ENCODE assay signal across 1 cellular context in the genomic region with DNA sequence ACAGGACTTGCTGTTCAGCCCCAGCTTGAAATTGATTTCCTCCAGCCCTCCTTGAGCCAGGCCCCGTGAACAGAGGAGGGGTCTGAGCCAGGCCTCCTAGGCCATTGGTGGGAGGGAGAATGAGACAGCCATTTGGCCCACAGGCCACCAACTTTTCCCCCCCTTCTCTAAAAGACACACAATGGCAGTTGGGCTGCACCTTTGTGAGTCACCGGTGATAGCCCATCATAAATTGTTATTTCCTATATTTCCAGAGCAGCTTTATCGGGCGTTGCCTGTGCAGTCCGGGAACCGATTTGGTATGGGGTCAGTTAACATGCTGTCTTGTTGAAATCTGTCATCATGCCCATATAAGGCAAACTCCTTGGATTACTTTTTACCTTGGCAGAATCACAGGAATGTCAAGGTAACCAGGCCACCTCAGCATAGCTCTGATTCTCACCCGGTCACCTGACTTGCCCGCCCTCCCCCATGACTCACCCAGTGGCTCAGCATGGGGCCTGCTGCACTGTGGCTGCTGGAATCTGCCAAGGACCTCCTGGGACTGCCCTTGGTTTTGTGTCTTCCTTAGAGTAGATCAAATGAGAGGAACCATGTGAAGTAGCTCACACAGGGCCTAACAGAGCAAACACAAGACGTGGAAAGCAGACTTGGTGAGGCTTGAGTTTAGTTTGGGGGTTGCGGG.
A peak's percentile ranks its signal among the peaks of the same experiment; 100 is the strongest.
TF ChIP-seq lines count a peak whose summit lies in the region.

No MANE protein-coding gene starts in this region.

TF ChIP-seq in HepG2, 621 proteins besides CTCF, POLR2A, EP300 and RAD21 (continued from another document and continues in another):
- TF ChIP-seq, protein P1, sequence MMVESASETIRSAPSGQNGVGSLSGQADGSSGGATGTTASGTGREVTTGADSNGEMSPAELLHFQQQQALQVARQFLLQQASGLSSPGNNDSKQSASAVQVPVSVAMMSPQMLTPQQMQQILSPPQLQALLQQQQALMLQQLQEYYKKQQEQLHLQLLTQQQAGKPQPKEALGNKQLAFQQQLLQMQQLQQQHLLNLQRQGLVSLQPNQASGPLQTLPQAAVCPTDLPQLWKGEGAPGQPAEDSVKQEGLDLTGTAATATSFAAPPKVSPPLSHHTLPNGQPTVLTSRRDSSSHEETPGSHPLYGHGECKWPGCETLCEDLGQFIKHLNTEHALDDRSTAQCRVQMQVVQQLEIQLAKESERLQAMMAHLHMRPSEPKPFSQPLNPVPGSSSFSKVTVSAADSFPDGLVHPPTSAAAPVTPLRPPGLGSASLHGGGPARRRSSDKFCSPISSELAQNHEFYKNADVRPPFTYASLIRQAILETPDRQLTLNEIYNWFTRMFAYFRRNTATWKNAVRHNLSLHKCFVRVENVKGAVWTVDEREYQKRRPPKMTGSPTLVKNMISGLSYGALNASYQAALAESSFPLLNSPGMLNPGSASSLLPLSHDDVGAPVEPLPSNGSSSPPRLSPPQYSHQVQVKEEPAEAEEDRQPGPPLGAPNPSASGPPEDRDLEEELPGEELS (CRISPR knock-in tag; IDR thresholded peaks at IDR 0.05), result peak; percentile 24; the same call in 1 of the 2 replicates
- TF ChIP-seq FOXO1 (CRISPR knock-in tag; IDR thresholded peaks at IDR 0.05), result peak; percentile 19; the same call in 1 of the 2 replicates
- TF ChIP-seq, protein P2, sequence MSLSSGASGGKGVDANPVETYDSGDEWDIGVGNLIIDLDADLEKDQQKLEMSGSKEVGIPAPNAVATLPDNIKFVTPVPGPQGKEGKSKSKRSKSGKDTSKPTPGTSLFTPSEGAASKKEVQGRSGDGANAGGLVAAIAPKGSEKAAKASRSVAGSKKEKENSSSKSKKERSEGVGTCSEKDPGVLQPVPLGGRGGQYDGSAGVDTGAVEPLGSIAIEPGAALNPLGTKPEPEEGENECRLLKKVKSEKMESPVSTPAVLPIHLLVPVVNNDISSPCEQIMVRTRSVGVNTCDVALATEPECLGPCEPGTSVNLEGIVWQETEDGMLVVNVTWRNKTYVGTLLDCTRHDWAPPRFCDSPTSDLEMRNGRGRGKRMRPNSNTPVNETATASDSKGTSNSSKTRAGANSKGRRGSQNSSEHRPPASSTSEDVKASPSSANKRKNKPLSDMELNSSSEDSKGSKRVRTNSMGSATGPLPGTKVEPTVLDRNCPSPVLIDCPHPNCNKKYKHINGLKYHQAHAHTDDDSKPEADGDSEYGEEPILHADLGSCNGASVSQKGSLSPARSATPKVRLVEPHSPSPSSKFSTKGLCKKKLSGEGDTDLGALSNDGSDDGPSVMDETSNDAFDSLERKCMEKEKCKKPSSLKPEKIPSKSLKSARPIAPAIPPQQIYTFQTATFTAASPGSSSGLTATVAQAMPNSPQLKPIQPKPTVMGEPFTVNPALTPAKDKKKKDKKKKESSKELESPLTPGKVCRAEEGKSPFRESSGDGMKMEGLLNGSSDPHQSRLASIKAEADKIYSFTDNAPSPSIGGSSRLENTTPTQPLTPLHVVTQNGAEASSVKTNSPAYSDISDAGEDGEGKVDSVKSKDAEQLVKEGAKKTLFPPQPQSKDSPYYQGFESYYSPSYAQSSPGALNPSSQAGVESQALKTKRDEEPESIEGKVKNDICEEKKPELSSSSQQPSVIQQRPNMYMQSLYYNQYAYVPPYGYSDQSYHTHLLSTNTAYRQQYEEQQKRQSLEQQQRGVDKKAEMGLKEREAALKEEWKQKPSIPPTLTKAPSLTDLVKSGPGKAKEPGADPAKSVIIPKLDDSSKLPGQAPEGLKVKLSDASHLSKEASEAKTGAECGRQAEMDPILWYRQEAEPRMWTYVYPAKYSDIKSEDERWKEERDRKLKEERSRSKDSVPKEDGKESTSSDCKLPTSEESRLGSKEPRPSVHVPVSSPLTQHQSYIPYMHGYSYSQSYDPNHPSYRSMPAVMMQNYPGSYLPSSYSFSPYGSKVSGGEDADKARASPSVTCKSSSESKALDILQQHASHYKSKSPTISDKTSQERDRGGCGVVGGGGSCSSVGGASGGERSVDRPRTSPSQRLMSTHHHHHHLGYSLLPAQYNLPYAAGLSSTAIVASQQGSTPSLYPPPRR (CRISPR knock-in tag; IDR thresholded peaks at IDR 0.05; ENCODE audit: borderline replicate concordance), result no peak; the same call in 1 of the 2 replicates
- TF ChIP-seq DPF2 (CRISPR knock-in tag; IDR thresholded peaks at IDR 0.05; ENCODE audit: borderline replicate concordance, low read depth), result peak; percentile 62; the same call in 1 of the 2 replicates
- TF ChIP-seq ZNF468 (CRISPR knock-in tag; IDR thresholded peaks at IDR 0.05), result no peak
- TF ChIP-seq, protein P3, sequence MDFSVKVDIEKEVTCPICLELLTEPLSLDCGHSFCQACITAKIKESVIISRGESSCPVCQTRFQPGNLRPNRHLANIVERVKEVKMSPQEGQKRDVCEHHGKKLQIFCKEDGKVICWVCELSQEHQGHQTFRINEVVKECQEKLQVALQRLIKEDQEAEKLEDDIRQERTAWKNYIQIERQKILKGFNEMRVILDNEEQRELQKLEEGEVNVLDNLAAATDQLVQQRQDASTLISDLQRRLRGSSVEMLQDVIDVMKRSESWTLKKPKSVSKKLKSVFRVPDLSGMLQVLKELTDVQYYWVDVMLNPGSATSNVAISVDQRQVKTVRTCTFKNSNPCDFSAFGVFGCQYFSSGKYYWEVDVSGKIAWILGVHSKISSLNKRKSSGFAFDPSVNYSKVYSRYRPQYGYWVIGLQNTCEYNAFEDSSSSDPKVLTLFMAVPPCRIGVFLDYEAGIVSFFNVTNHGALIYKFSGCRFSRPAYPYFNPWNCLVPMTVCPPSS (IDR thresholded peaks at IDR 0.05), result no peak
- no peak for TF ChIP-seq PCBP1 (IDR thresholded peaks at IDR 0.05; ENCODE audit: borderline replicate concordance, low read depth, low read length)
- TF ChIP-seq, protein P4, sequence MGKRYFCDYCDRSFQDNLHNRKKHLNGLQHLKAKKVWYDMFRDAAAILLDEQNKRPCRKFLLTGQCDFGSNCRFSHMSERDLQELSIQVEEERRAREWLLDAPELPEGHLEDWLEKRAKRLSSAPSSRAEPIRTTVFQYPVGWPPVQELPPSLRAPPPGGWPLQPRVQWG (CRISPR knock-in tag; IDR thresholded peaks at IDR 0.05; ENCODE audit: borderline replicate concordance, low read depth), result no peak
- TF ChIP-seq ZNF431 (CRISPR knock-in tag; IDR thresholded peaks at IDR 0.05; ENCODE audit: borderline replicate concordance, low read depth), result no peak
- TF ChIP-seq JUND (CRISPR knock-in tag; IDR thresholded peaks at IDR 0.05), result peak; percentile 90
- TF ChIP-seq ZBTB1 (CRISPR knock-in tag; IDR thresholded peaks at IDR 0.05; ENCODE audit: borderline replicate concordance), result no peak
- TF ChIP-seq ZNF589 (CRISPR knock-in tag; conservative IDR thresholded peaks at IDR 0.05), result no peak
- no peak for TF ChIP-seq REPIN1 (CRISPR knock-in tag; IDR thresholded peaks at IDR 0.05; ENCODE audit: borderline replicate concordance, low read depth)
- TF ChIP-seq ZNF75D (CRISPR knock-in tag; IDR thresholded peaks at IDR 0.05; ENCODE audit: borderline replicate concordance), result no peak
- TF ChIP-seq ARID2 (CRISPR knock-in tag; IDR thresholded peaks at IDR 0.05; ENCODE audit: borderline replicate concordance), result 0 out of 2 replicates have a peak, but pooled peaks have one; percentile 43
- TF ChIP-seq ZNF614 (CRISPR knock-in tag; IDR thresholded peaks at IDR 0.05; ENCODE audit: borderline replicate concordance), result no peak
- TF ChIP-seq HNRNPUL1 (IDR thresholded peaks at IDR 0.05; ENCODE audit: low read depth, low read length), result no peak
- TF ChIP-seq KDM5B (CRISPR knock-in tag; IDR thresholded peaks at IDR 0.05; ENCODE audit: borderline replicate concordance), result no peak
- no peak for TF ChIP-seq ZNF225 (CRISPR knock-in tag; IDR thresholded peaks at IDR 0.05)
- TF ChIP-seq, protein P5, sequence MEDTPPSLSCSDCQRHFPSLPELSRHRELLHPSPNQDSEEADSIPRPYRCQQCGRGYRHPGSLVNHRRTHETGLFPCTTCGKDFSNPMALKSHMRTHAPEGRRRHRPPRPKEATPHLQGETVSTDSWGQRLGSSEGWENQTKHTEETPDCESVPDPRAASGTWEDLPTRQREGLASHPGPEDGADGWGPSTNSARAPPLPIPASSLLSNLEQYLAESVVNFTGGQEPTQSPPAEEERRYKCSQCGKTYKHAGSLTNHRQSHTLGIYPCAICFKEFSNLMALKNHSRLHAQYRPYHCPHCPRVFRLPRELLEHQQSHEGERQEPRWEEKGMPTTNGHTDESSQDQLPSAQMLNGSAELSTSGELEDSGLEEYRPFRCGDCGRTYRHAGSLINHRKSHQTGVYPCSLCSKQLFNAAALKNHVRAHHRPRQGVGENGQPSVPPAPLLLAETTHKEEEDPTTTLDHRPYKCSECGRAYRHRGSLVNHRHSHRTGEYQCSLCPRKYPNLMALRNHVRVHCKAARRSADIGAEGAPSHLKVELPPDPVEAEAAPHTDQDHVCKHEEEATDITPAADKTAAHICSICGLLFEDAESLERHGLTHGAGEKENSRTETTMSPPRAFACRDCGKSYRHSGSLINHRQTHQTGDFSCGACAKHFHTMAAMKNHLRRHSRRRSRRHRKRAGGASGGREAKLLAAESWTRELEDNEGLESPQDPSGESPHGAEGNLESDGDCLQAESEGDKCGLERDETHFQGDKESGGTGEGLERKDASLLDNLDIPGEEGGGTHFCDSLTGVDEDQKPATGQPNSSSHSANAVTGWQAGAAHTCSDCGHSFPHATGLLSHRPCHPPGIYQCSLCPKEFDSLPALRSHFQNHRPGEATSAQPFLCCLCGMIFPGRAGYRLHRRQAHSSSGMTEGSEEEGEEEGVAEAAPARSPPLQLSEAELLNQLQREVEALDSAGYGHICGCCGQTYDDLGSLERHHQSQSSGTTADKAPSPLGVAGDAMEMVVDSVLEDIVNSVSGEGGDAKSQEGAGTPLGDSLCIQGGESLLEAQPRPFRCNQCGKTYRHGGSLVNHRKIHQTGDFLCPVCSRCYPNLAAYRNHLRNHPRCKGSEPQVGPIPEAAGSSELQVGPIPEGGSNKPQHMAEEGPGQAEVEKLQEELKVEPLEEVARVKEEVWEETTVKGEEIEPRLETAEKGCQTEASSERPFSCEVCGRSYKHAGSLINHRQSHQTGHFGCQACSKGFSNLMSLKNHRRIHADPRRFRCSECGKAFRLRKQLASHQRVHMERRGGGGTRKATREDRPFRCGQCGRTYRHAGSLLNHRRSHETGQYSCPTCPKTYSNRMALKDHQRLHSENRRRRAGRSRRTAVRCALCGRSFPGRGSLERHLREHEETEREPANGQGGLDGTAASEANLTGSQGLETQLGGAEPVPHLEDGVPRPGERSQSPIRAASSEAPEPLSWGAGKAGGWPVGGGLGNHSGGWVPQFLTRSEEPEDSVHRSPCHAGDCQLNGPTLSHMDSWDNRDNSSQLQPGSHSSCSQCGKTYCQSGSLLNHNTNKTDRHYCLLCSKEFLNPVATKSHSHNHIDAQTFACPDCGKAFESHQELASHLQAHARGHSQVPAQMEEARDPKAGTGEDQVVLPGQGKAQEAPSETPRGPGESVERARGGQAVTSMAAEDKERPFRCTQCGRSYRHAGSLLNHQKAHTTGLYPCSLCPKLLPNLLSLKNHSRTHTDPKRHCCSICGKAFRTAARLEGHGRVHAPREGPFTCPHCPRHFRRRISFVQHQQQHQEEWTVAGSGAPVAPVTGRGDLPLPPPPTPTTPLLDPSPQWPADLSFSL (CRISPR knock-in tag; IDR thresholded peaks at IDR 0.05), result no peak
- TF ChIP-seq, protein P6, sequence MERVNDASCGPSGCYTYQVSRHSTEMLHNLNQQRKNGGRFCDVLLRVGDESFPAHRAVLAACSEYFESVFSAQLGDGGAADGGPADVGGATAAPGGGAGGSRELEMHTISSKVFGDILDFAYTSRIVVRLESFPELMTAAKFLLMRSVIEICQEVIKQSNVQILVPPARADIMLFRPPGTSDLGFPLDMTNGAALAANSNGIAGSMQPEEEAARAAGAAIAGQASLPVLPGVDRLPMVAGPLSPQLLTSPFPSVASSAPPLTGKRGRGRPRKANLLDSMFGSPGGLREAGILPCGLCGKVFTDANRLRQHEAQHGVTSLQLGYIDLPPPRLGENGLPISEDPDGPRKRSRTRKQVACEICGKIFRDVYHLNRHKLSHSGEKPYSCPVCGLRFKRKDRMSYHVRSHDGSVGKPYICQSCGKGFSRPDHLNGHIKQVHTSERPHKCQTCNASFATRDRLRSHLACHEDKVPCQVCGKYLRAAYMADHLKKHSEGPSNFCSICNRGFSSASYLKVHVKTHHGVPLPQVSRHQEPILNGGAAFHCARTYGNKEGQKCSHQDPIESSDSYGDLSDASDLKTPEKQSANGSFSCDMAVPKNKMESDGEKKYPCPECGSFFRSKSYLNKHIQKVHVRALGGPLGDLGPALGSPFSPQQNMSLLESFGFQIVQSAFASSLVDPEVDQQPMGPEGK (CRISPR knock-in tag; IDR thresholded peaks at IDR 0.05), result peak; percentile 69; the same call in 1 of the 2 replicates
- TF ChIP-seq RXRA (CRISPR knock-in tag; IDR thresholded peaks at IDR 0.05), result peak; percentile 48; the same call in 1 of the 2 replicates
- no peak for TF ChIP-seq ZC3H4 (CRISPR knock-in tag; IDR thresholded peaks at IDR 0.05; ENCODE audit: borderline replicate concordance)
- TF ChIP-seq, protein P7, sequence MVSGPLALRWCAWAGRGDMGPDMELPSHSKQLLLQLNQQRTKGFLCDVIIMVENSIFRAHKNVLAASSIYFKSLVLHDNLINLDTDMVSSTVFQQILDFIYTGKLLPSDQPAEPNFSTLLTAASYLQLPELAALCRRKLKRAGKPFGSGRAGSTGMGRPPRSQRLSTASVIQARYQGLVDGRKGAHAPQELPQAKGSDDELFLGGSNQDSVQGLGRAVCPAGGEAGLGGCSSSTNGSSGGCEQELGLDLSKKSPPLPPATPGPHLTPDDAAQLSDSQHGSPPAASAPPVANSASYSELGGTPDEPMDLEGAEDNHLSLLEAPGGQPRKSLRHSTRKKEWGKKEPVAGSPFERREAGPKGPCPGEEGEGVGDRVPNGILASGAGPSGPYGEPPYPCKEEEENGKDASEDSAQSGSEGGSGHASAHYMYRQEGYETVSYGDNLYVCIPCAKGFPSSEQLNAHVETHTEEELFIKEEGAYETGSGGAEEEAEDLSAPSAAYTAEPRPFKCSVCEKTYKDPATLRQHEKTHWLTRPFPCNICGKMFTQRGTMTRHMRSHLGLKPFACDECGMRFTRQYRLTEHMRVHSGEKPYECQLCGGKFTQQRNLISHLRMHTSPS (CRISPR knock-in tag; IDR thresholded peaks at IDR 0.05; ENCODE audit: low read depth), result no peak
- TF ChIP-seq JUNB (CRISPR knock-in tag; IDR thresholded peaks at IDR 0.05; ENCODE audit: borderline replicate concordance), result peak; percentile 66; the same call in 1 of the 2 replicates
- TF ChIP-seq ZNF101 (CRISPR knock-in tag; IDR thresholded peaks at IDR 0.05; ENCODE audit: borderline replicate concordance, low read depth), result no peak
- TF ChIP-seq RBM39 (IDR thresholded peaks at IDR 0.05; ENCODE audit: low read depth, low read length, poor library complexity, severe bottlenecking), result no peak
- TF ChIP-seq EZH2 (conservative IDR thresholded peaks at IDR 0.05; ENCODE audit: low read depth, low read length), result no peak
- no peak for TF ChIP-seq KLF16 (CRISPR knock-in tag; IDR thresholded peaks at IDR 0.05)
- TF ChIP-seq, protein P8, sequence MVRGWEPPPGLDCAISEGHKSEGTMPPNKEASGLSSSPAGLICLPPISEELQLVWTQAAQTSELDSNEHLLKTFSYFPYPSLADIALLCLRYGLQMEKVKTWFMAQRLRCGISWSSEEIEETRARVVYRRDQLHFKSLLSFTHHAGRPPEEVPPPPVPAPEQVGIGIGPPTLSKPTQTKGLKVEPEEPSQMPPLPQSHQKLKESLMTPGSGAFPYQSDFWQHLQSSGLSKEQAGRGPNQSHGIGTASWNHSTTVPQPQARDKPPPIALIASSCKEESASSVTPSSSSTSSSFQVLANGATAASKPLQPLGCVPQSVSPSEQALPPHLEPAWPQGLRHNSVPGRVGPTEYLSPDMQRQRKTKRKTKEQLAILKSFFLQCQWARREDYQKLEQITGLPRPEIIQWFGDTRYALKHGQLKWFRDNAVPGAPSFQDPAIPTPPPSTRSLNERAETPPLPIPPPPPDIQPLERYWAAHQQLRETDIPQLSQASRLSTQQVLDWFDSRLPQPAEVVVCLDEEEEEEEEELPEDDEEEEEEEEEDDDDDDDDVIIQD (CRISPR knock-in tag; IDR thresholded peaks at IDR 0.05; ENCODE audit: low read depth), result no peak
- 0 out of 2 replicates have a peak, but pooled peaks have one; percentile 55 for TF ChIP-seq KLF11 (CRISPR knock-in tag; IDR thresholded peaks at IDR 0.05)
